ENCODE assay signal across 8 cellular contexts in genomic region chrX:119757979-119758681, GRCh38. TPM values are rescaled to one million over a fixed set of nuclear protein-coding genes. Genes with fewer than 3 reads are reported as not detected.
DNase-seq lines count a peak whose midpoint lies in the region; ATAC-seq and TF ChIP-seq lines count a peak whose summit lies in the region.

Gene SOWAHD (plus strand): TSS chrX:119758588. CDS start chrX:119758668, 80 bp downstream.

- no peaks in the 10 kb centered on the region for H3K27me3 ChIP-seq in Peyer's patch
- H3K27me3 ChIP-seq in body of pancreas: no peaks in the 10 kb centered on the region
- peaks cover 0 to 6% (median 0%) of the 10 kb centered on the region in 7 donors for H3K27me3 ChIP-seq in spleen (replicated peaks in 1 of 7)

- intact Hi-C loops in body of pancreas (cut with DNase I) (no loop called here), spleen (cut with DNase I; ENCODE audit: low total_unique reads) (no loop called here)

- peaks cover 0 to 9% (median 9%) of the 10 kb centered on the region in 4 donors for H3K4me1 ChIP-seq in Peyer's patch
- H3K4me1 ChIP-seq in body of pancreas: peaks cover 23% of the 10 kb centered on the region
- peaks cover 15 to 89% (median 44%) of the 10 kb centered on the region in 6 donors for H3K4me1 ChIP-seq in spleen

- in situ Hi-C loops in GM13977 (cut with MboI; ENCODE audit: low pct_unique_long_range_greater_than_20kb, low sequenced_read_pairs, unreplicated experiment): no loop called here

- H3K9me3 ChIP-seq in Peyer's patch (no peaks in the 10 kb centered on the region), body of pancreas (no peaks in the 10 kb centered on the region), spleen (no peaks in the 10 kb centered on the region)

- peak within 1 kb of the TSS; percentile 75 to 95 (median 88) for H3K27ac ChIP-seq in Peyer's patch
- H3K27ac ChIP-seq in body of pancreas: peak within 1 kb of the TSS in 3 of 4 donors; percentile 47 to 66 (median 48)
- peak within 1 kb of the TSS; percentile 42 to 91 (median 82) for H3K27ac ChIP-seq in spleen

- H3K36me3 ChIP-seq in Peyer's patch (no peaks in the 10 kb centered on the region), body of pancreas (replicated peaks in 1 of 2; ENCODE audit: insufficient read depth in 1 of 2, low read depth in 2 of 2) (no peaks in the 10 kb centered on the region), spleen (no peaks in the 10 kb centered on the region)

- peaks cover 41 to 44% of the 10 kb centered on the region in 2 donors for H3K4me1 Mint-ChIP-seq in immature natural killer cell

- H3K4me3 ChIP-seq in Peyer's patch (peak within 1 kb of the TSS; percentile 56 to 66 (median 58)), body of pancreas (peak within 1 kb of the TSS in 1 of 2 donors; percentile 25), spleen (peak within 1 kb of the TSS; percentile 38 to 81 (median 58))

- peak; percentile 21 for DNase-seq in stimulated activated CD4-positive, alpha-beta T cell treated with anti-CD3 and anti-CD28 coated beads, Interleukin-12 subunit alpha, Interleukin-12 subunit beta, amount 100 ng/mL, for 4 hours
- no peak for DNase-seq in stimulated activated CD4-positive, alpha-beta T cell treated with anti-CD3 and anti-CD28 coated beads, Interleukin-1b, Interleukin-23, amount 100 ng/mL, for 48 hours
- DNase-seq in Peyer's patch (peak; percentile 65 to 85 (median 85)), body of pancreas (peak; percentile 14 to 47 (median 25)), immature natural killer cell (peak in 2 of 3 donors; percentile 13 to 16), spleen (peak; percentile 90), amniotic stem cell (lab: John Stamatoyannopoulos, UW) (no peak), GM13977 (ENCODE audit: low spot score) (no peak)

- ATAC-seq in body of pancreas: peak; percentile 62

- TF ChIP-seq POLR2A in Peyer's patch (IDR thresholded peaks at IDR 0.05): peak; percentile 17 to 50
- TF ChIP-seq POLR2A in body of pancreas (IDR thresholded peaks at IDR 0.05): peak in 2 of 3 donors; percentile 20 to 42
- no peak for TF ChIP-seq POLR2A in spleen (IDR thresholded peaks at IDR 0.05)

- H3K4me3 Mint-ChIP-seq in immature natural killer cell: peak within 1 kb of the TSS; percentile 68 to 86 (median 73)

- H3K36me3 Mint-ChIP-seq in immature natural killer cell: no peaks in the 10 kb centered on the region

- peaks cover 7 to 10% (median 8%) of the 10 kb centered on the region in 3 donors for H3K27me3 Mint-ChIP-seq in immature natural killer cell (ENCODE audit: low read depth in 3 of 3)

- H3K27ac Mint-ChIP-seq in immature natural killer cell: peak within 1 kb of the TSS; percentile 88 to 98 (median 94)

- TF ChIP-seq CTCF in Peyer's patch (IDR thresholded peaks at IDR 0.05): no peak
- TF ChIP-seq CTCF in body of pancreas (IDR thresholded peaks at IDR 0.05): no peak
- TF ChIP-seq CTCF in spleen (IDR thresholded peaks at IDR 0.05 in 8 of 11, conservative IDR thresholded peaks at IDR 0.05 in 3 of 11): no peak
- no peak for TF ChIP-seq CTCF in GM13977 (IDR thresholded peaks at IDR 0.05; ENCODE audit: extremely low read depth, insufficient read depth, missing control alignments)

- H3K9me3 Mint-ChIP-seq in immature natural killer cell: no peaks in the 10 kb centered on the region

- 0% methylated on average over 8 to 12 of the region's 51 CpGs for WGBS in body of pancreas, 2 donors
- WGBS in spleen, 5 donors: 1 to 37% (median 11%) methylated on average over 10 to 51 of the region's 51 CpGs

RNA-seq across cellular contexts. Expression of gene SOWAHD, which starts in this region (rescaled TPM):
- total RNA-seq in Peyer's patch (1 to 10 TPM in 3 of 4 donors, not detected in 1; 1.3 to 2.7 (median 2.5) TPM), body of pancreas (1 to 10 TPM in 1 of 2 donors, not detected in 1; 2.6 TPM), spleen (1 to 10 TPM; 5.0 to 9.5 (median 8.1) TPM)
- polyA plus RNA-seq in immature natural killer cell (under 1 TPM in 2 of 3 donors, not detected in 1; 0.33 to 0.69 TPM), spleen (10 to 100 TPM; 19.2 to 26.2 (median 19.9) TPM)

Comparison
In these comparisons a context has a peak if more than half of its experiments do, and no peak if none do; other contexts are left out.
1. RNA of gene SOWAHD (polyA plus RNA-seq): 19.2 to 26.2 TPM in spleen; 0.33 to 0.69 TPM in immature natural killer cell; every median in the first group is over 10 times any median in the second.
2. DNase-seq: peak in stimulated activated CD4-positive, alpha-beta T cell treated with anti-CD3 and anti-CD28 coated beads, Interleukin-12 subunit alpha, Interleukin-12 subunit beta, amount 100 ng/mL, for 4 hours (single experiment), Peyer's patch (3 of 3), body of pancreas (4 of 4) and spleen (single experiment); none in stimulated activated CD4-positive, alpha-beta T cell treated with anti-CD3 and anti-CD28 coated beads, Interleukin-1b, Interleukin-23, amount 100 ng/mL, for 48 hours (single experiment), amniotic stem cell (single experiment) and GM13977 (single experiment).
3. Peak in DNase-seq in immature natural killer cell; RNA of the gene not detected or under 1 TPM.
4. POLR2A ChIP-seq: peak in Peyer's patch (2 of 2) and body of pancreas (2 of 3); none in spleen (0 of 3).
5. Peak in every context shown above with its lines, with median percentiles within 50 percentile points of each other: H3K27ac ChIP-seq.